In the genomic region with DNA sequence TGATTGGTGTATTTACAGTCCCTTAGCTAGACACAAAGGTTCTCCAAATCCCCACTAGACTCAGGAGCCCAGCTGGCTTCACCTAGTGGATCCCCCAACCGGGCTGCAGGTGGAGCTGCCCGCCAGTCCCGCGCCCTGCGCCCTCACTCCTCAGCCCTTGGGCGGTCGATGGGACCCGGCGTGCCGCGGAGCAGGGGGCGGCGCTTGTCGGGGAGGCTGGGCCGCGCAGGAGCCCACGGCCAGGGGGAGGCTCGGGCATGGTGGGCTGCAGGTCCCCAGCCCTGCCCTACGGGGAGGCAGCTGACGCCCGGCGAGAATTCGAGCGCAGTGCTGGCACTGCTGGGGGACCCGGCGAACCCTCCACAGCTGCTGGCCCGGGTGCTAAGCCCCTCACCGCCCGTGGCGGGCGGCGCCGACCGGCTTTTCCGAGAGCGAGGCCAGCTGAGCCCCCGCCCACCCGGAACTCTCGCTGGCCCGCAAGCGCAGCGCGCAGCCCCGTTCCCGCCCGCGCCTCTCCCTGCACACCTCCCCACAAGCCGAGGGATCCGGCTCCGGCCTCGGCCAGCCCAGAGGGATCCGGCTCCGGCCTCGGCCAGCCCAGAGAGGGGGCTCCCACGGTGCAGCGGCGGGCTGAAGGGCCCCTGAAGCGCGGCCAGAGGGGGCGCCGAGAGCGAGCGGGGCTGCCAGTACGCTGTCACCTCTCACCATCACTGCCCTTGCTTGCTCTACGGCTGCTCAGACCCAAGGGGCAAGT, we compare ENCODE assay signal across 8 cellular contexts. TPM values are rescaled to one million over a fixed set of nuclear protein-coding genes. Genes with fewer than 3 reads are reported as not detected.
DNase-seq lines count a peak whose midpoint lies in the region; ATAC-seq and TF ChIP-seq lines count a peak whose summit lies in the region.

No MANE protein-coding gene starts in this region.

- H3K36me3 ChIP-seq in gastrocnemius medialis (no peaks in the 10 kb centered on the region), osteoblast (ENCODE audit: insufficient read depth, low read length) (no peaks in the 10 kb centered on the region)

- intact Hi-C loops in left cardiac atrium (cut with DNase I) (loop anchor here in 1 of 2 donors (5.0 kb wide), 1 partner anchor 42 kb away; the partner anchor contains the start of gene WFS1), gastrocnemius medialis (cut with DNase I; ENCODE audit: low total_unique reads) (no loop called here)

- in situ Hi-C loops in gastrocnemius medialis (cut with MboI; ENCODE audit: low sequenced_read_pairs in 4 of 4): no loop called here

- peak overlapping the region; percentile 38 to 69 (median 52) for H3K4me3 Mint-ChIP-seq in T-cell

- no peaks in the 10 kb centered on the region for H3K9me3 Mint-ChIP-seq in T-cell

- POLR2A ChIA-PET in T-cell (lab: Charles Lee): no interaction called here

- H3K27me3 ChIP-seq in gastrocnemius medialis: peaks cover 0 to 13% (median 3%) of the 10 kb centered on the region in 3 donors
- H3K27me3 ChIP-seq in osteoblast (ENCODE audit: insufficient read depth, low read length): peaks cover 46% of the 10 kb centered on the region

- DNase-seq in HFF-Myc (ENCODE audit: extremely low read depth, low read depth): no peak
- peak in 13 of 34 experiments; percentile 6 to 30 (median 12) for DNase-seq in T-cell
- DNase-seq in left cardiac atrium: peak; percentile 55
- no peak for DNase-seq in gastrocnemius medialis
- no peak for DNase-seq in globus pallidus (ENCODE audit: low spot score)
- no peak for DNase-seq in NOMO-1 (lab: John Stamatoyannopoulos, UW; ENCODE audit: unreplicated experiment in 2 of 2)
- no peak for DNase-seq in osteoblast (ENCODE audit: insufficient read length, low spot score, missing footprints)
- DNase-seq in GM19240 (ENCODE audit: insufficient read length, low spot score): no peak

- no peak overlapping the region for H3K27ac Mint-ChIP-seq in T-cell

- ATAC-seq in T-cell (replicated peaks in 1 of 4): peak; percentile 67 to 80 (median 74)
- ATAC-seq in left cardiac atrium: peak; percentile 79 to 90
- no peak for ATAC-seq in gastrocnemius medialis

- H4K20me1 ChIP-seq in osteoblast (ENCODE audit: insufficient read depth, low read length): no peaks in the 10 kb centered on the region

- TF ChIP-seq CTCF in HFF-Myc (IDR thresholded peaks at IDR 0.05; ENCODE audit: low read depth, low read length, missing control alignments): no peak
- no peak for TF ChIP-seq CTCF in gastrocnemius medialis (IDR thresholded peaks at IDR 0.05 in 4 of 5, conservative IDR thresholded peaks at IDR 0.05 in 1 of 5)
- TF ChIP-seq CTCF in osteoblast (IDR thresholded peaks at IDR 0.05; ENCODE audit: extremely low read depth, low read depth, low read length): no peak

- H3K4me1 Mint-ChIP-seq in T-cell: peaks cover 0 to 13% (median 9%) of the 10 kb centered on the region in 3 donors

- CTCF ChIA-PET in T-cell (lab: Charles Lee): no interaction called here

- H2AFZ ChIP-seq in osteoblast (ENCODE audit: low read length): no peak overlapping the region

- H3K4me3 ChIP-seq in HFF-Myc (replicated peaks; ENCODE audit: low read depth, low read length) (peak overlapping the region; percentile 24), gastrocnemius medialis (peak overlapping the region; percentile 27 to 42 (median 41)), osteoblast (ENCODE audit: insufficient read depth, low read length) (no peak overlapping the region)

- peaks cover 57 to 71% of the 10 kb centered on the region in 2 donors for H3K27me3 Mint-ChIP-seq in T-cell

- H3K4me2 ChIP-seq in osteoblast (ENCODE audit: insufficient read depth, low read length): no peak overlapping the region

- H3K27ac ChIP-seq in gastrocnemius medialis (peak overlapping the region in 1 of 4 donors; percentile 7), osteoblast (ENCODE audit: low read depth, low read length) (no peak overlapping the region)

- H3K79me2 ChIP-seq in osteoblast (ENCODE audit: insufficient read depth, low read length): no peaks in the 10 kb centered on the region

- TF ChIP-seq POLR2A in gastrocnemius medialis (IDR thresholded peaks at IDR 0.05): no peak

- no peaks in the 10 kb centered on the region for H3K9me3 ChIP-seq in gastrocnemius medialis
- H3K9me3 ChIP-seq in osteoblast (ENCODE audit: low read depth, low read length): no peaks in the 10 kb centered on the region

- H3K4me1 ChIP-seq in gastrocnemius medialis (no peaks in the 10 kb centered on the region), osteoblast (ENCODE audit: insufficient read depth, low read length) (no peaks in the 10 kb centered on the region)

- H3K36me3 Mint-ChIP-seq in T-cell: no peaks in the 10 kb centered on the region

RNA-seq across cellular contexts. Expression of gene WFS1, which starts 39.4 kb away (rescaled TPM):
- 1 to 10 TPM; 3.2 to 6.2 (median 5.1) TPM for total RNA-seq in T-cell
- 10 to 100 TPM; 66.0 to 68.0 TPM for total RNA-seq in left cardiac atrium
- total RNA-seq in gastrocnemius medialis: 10 to 100 TPM; 13.6 to 23.7 (median 15.6) TPM
- 12.1 and 17.0 TPM in 2 replicates for total RNA-seq in osteoblast

Comparison
In these comparisons a context has a peak if more than half of its experiments do, and no peak if none do; other contexts are left out.
1. ATAC-seq: peak in T-cell (4 of 4) and left cardiac atrium (2 of 2); none in gastrocnemius medialis (0 of 2).